In the genomic region with DNA sequence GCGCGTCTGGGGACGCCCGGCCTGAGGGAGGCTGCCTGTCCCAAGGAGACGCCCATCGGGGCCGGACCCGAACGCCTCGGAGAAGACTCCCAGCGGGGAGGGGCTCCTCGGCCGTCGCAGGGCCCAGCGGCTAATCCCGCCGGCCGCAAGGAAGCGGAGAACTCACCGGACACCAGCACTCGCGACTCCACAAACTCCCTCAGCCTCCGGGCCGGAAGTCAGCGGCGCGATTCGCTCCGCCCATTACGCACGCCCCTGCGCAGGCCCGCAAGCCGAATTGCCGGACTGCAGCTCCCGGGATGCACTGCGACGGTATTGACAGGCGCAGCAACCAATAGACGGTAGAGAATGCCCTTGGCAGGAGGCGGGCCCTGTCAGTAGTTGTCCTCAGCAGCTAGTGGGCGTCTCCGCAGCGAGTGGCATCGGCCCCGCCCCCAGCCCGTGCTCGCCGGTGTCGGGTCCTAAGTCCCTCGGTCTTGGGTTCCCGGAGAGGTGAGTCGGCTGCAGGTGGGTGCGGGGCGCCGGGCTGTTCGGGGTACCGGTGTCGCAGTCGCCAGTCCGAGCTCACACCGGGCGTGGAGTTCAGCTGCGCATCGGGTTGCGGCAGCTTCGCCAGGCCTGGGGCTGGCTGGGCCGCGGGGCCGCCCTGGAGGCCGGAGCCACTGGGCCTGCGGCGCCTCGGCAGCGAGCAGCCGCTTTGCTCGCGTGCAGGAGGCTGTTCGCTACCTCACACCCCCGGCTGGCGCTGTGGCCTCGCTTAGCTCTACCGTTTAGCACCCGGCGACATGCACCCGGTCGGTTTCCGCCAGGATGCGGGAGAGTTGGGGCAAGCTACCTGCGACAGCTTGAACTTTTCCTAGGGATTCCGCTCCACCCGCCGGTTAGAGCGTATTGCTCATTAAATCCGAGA, we compare ENCODE assay signal across 8 cellular contexts. TPM values are rescaled to one million over a fixed set of nuclear protein-coding genes. Genes with fewer than 3 reads are reported as not detected.
DNase-seq lines count a peak whose midpoint lies in the region; TF ChIP-seq lines count a peak whose summit lies in the region.

A gene (plus strand): TSS at position 437 of the 910 bp plus-strand sequence. CDS start 790 bp downstream, outside the sequence.
A gene (minus strand): TSS at position 226 of the 910 bp plus-strand sequence. CDS start 3,447 bp downstream, outside the sequence.

- H3K4me1 ChIP-seq in suprapubic skin, result peaks cover 16% of the 10 kb centered on the region

- DNase-seq in GM04504 (ENCODE audit: low read depth) (peak; percentile 99), HFF-Myc (ENCODE audit: extremely low read depth, low read depth) (peak; percentile 98), NAMALWA (ENCODE audit: low spot score) (peak; percentile 99), SK-N-DZ (ENCODE audit: low spot score) (peak; percentile 99), germinal center (ENCODE audit: low spot score) (peak; percentile 100), nucleus accumbens (lab: John Stamatoyannopoulos, UW) (peak; percentile 92 to 99 (median 98)), suprapubic skin (ENCODE audit: low spot score in 2 of 2) (peak; percentile 98 to 99)
- DNase-seq in activated naive CD4-positive, alpha-beta T cell treated with anti-CD3 and anti-CD28 coated beads for 36 hours, result peak; percentile 99

- H3K27me3 Mint-ChIP-seq in activated naive CD4-positive, alpha-beta T cell treated with anti-CD3 and anti-CD28 coated beads for 36 hours (ENCODE audit: low read depth), result no peaks in the 10 kb centered on the region

- H3K27ac ChIP-seq in suprapubic skin, result peak within 1 kb of the TSS; percentile 87

- intact Hi-C loops in activated naive CD4-positive, alpha-beta T cell treated with anti-CD3 and anti-CD28 coated beads for 36 hours (cut with micrococcal nuclease), result loop anchor here (1.0 to 5.0 kb wide), 9 partner anchors 36 to 267 kb away; a partner anchor contains a TSS

- WGBS in suprapubic skin, result 0% methylated on average over 26 of the region's 95 CpGs

- peak within 1 kb of the TSS; percentile 86 for H3K4me3 Mint-ChIP-seq in activated naive CD4-positive, alpha-beta T cell treated with anti-CD3 and anti-CD28 coated beads for 36 hours

- H3K9me3 ChIP-seq in suprapubic skin, result peaks cover 24% of the 10 kb centered on the region

- TF ChIP-seq POLR2A in suprapubic skin (IDR thresholded peaks at IDR 0.05), result peak in 1 of 2 donors; percentile 25

- H3K27ac Mint-ChIP-seq in activated naive CD4-positive, alpha-beta T cell treated with anti-CD3 and anti-CD28 coated beads for 36 hours, result peak within 1 kb of the TSS; percentile 75

- no peak for TF ChIP-seq EP300 in suprapubic skin (IDR thresholded peaks at IDR 0.05)

- CTCF ChIA-PET in activated naive CD4-positive, alpha-beta T cell treated with anti-CD3 and anti-CD28 coated beads for 36 hours (lab: Charles Lee), result no interaction called here

- no peaks in the 10 kb centered on the region for H3K27me3 ChIP-seq in suprapubic skin

- H3K36me3 ChIP-seq in suprapubic skin, result peaks cover 45% of the 10 kb centered on the region

- H3K4me3 ChIP-seq in HFF-Myc (replicated peaks; ENCODE audit: low read depth, low read length) (peak within 1 kb of the TSS; percentile 78), suprapubic skin (peak within 1 kb of the TSS; percentile 95)

- peaks cover 39% of the 10 kb centered on the region for H3K4me1 Mint-ChIP-seq in activated naive CD4-positive, alpha-beta T cell treated with anti-CD3 and anti-CD28 coated beads for 36 hours (ENCODE audit: low read depth)

- H3K36me3 Mint-ChIP-seq in activated naive CD4-positive, alpha-beta T cell treated with anti-CD3 and anti-CD28 coated beads for 36 hours (ENCODE audit: low read depth), result peaks cover 60% of the 10 kb centered on the region

- H3K9me3 Mint-ChIP-seq in activated naive CD4-positive, alpha-beta T cell treated with anti-CD3 and anti-CD28 coated beads for 36 hours, result peaks cover 26% of the 10 kb centered on the region

- TF ChIP-seq CTCF in HFF-Myc (IDR thresholded peaks at IDR 0.05; ENCODE audit: low read depth, low read length, missing control alignments), result no peak
- no peak for TF ChIP-seq CTCF in suprapubic skin (IDR thresholded peaks at IDR 0.05)

RNA-seq across cellular contexts. Expression of the first gene that starts in this region (rescaled TPM):
- polyA plus RNA-seq in SK-N-DZ (2014; cell fraction: cytosol; rRNA removed), result 12.0 and 13.4 TPM in 2 replicates
- 8.6 and 17.7 TPM in 2 replicates for polyA plus RNA-seq in SK-N-DZ (2014; cell fraction: nucleus; rRNA removed)
- 1 to 10 TPM; 5.8 to 6.3 TPM for total RNA-seq in activated naive CD4-positive, alpha-beta T cell treated with anti-CD3 and anti-CD28 coated beads for 36 hours
- total RNA-seq in suprapubic skin, result 10 to 100 TPM in 1 of 4 donors, 1 to 10 TPM in 3; 8.4 to 14.9 (median 9.7) TPM

RNA-seq across cellular contexts. Expression of the second gene that starts in this region (rescaled TPM):
- 15.7 and 20.2 TPM in 2 replicates for polyA plus RNA-seq in SK-N-DZ (2014; cell fraction: cytosol; rRNA removed)
- 19.9 and 23.0 TPM in 2 replicates for polyA plus RNA-seq in SK-N-DZ (2014; cell fraction: nucleus; rRNA removed)
- 1 to 10 TPM; 6.5 to 7.9 TPM for total RNA-seq in activated naive CD4-positive, alpha-beta T cell treated with anti-CD3 and anti-CD28 coated beads for 36 hours
- 10 to 100 TPM in 3 of 4 donors, 1 to 10 TPM in 1; 9.7 to 20.9 (median 11.9) TPM for total RNA-seq in suprapubic skin

Comparison
In these comparisons a context has a peak if more than half of its experiments do, and no peak if none do; other contexts are left out.
1. Peak in every context shown above with its lines: DNase-seq, H3K4me3 ChIP-seq and H3K27ac ChIP-seq.